Comparison of ENCODE assay signal across 9 cellular contexts in genomic region chr19:52370341-52370710, GRCh38. TPM values are rescaled to one million over a fixed set of nuclear protein-coding genes. Genes with fewer than 3 reads are reported as not detected.
DNase-seq lines count a peak whose midpoint lies in the region; ATAC-seq, FAIRE-seq and TF ChIP-seq lines count a peak whose summit lies in the region.
"Had no signal": no experiment of that assay in that cellular context is flagged by ENCODE, and none has a peak within 500 bp of the region (broad histone marks: within the 10 kb centered on the region; RNA-seq: fewer than 3 reads in every experiment).

No MANE protein-coding gene starts in this region.

- TF ChIP-seq EP300 in HepG2 (IDR thresholded peaks at IDR 0.05; ENCODE audit: low read depth in 2 of 2, low read length in 2 of 2) = no peak
- TF ChIP-seq EP300 in HepG2 (CRISPR knock-in tag; IDR thresholded peaks at IDR 0.05; ENCODE audit: borderline replicate concordance) = no peak

- no peak for TF ChIP-seq RAD21 in liver (IDR thresholded peaks at IDR 0.05)
- TF ChIP-seq RAD21 in HepG2 (CRISPR knock-in tag; IDR thresholded peaks at IDR 0.05) = no peak

- WGBS in liver = 42% methylated on average over 7 of the region's 7 CpGs
- 40% methylated on average over 7 of the region's 7 CpGs for WGBS in HepG2 (ENCODE audit: low lambda C conversion rate)
- 24 to 35% methylated on average over 7 of the region's 7 CpGs for WGBS in aorta, 2 donors

- in situ Hi-C loops in HepG2 (cut with HindIII; ENCODE audit: extremely low pct_ligation_motif_present, low pct_unique_long_range_greater_than_20kb) = no loop called here

- H3K4me1 ChIP-seq in liver (ENCODE audit: control insufficient read depth in 4 of 4, insufficient read depth in 4 of 4, low read length in 3 of 4) = no peaks in the 10 kb centered on the region
- no peaks in the 10 kb centered on the region for H3K4me1 ChIP-seq in HepG2 (ENCODE audit: insufficient read depth, low read length)
- no peaks in the 10 kb centered on the region for H3K4me1 ChIP-seq in mucosa of stomach (ENCODE audit: control insufficient read depth, insufficient read depth, low read length)
- no peaks in the 10 kb centered on the region for H3K4me1 ChIP-seq in aorta (ENCODE audit: control insufficient read depth in 1 of 2, insufficient read depth in 2 of 2, low read length in 2 of 2)

- H3K27ac ChIP-seq in liver (ENCODE audit: low read depth in 1 of 2, low read length in 2 of 2) (peak overlapping the region; percentile 71 to 89), HepG2 (ENCODE audit: extremely low read length, insufficient read depth, low read length) (no peak overlapping the region), cingulate gyrus (ENCODE audit: low read depth, low read length) (peak overlapping the region; percentile 75), aorta (ENCODE audit: low read depth in 1 of 2, low read length in 2 of 2) (peak overlapping the region; percentile 64 to 85)

- H3K27me3 ChIP-seq in liver (ENCODE audit: control insufficient read depth in 4 of 4, insufficient read depth in 4 of 4, low read length in 3 of 4) (no peaks in the 10 kb centered on the region), HepG2 (ENCODE audit: control insufficient read depth in 1 of 2, insufficient read depth in 2 of 2, low read length in 2 of 2) (no peaks in the 10 kb centered on the region), mucosa of stomach (ENCODE audit: control insufficient read depth, insufficient read depth, low read length) (no peaks in the 10 kb centered on the region), aorta (ENCODE audit: control insufficient read depth in 1 of 2, insufficient read depth in 2 of 2, low read length in 1 of 2) (no peaks in the 10 kb centered on the region)

- CTCF ChIA-PET in HepG2 (lab: Yijun Ruan, JAX; ENCODE audit: low intra/inter-chr PET ratio, low total read pairs) = no interaction called here

- ATAC-seq in HepG2 (no peak), aorta (ENCODE audit: low FRiP score) (no peak), GM18517 (IDR thresholded peaks at IDR 0.05; ENCODE audit: unreplicated experiment) (no peak)

- POLR2A ChIA-PET in HepG2 (lab: Yijun Ruan, JAX) = no interaction called here

- no peak overlapping the region for H3K9ac ChIP-seq in liver (ENCODE audit: low read depth in 1 of 2, low read length in 2 of 2)
- H3K9ac ChIP-seq in HepG2 (ENCODE audit: insufficient read depth, low read depth, low read length) = no peak overlapping the region
- H3K9ac ChIP-seq in mucosa of stomach (ENCODE audit: low read length) = peak overlapping the region; percentile 97

- H3K4me3 ChIP-seq in liver (ENCODE audit: low read depth in 1 of 3, low read length in 3 of 3) (peak overlapping the region; percentile 71 to 93 (median 86)), HepG2 (replicated peaks in 1 of 3; ENCODE audit: insufficient read depth in 1 of 3, low read depth in 2 of 3, low read length in 3 of 3) (no peak overlapping the region), mucosa of stomach (ENCODE audit: low read length) (peak overlapping the region; percentile 92), aorta (ENCODE audit: low read length in 2 of 2) (peak overlapping the region; percentile 56 to 70)

- TF ChIP-seq CTCF in liver (IDR thresholded peaks at IDR 0.05; ENCODE audit: low read depth, low read length, missing input control) (no peak), HepG2 (CRISPR knock-in tag; IDR thresholded peaks at IDR 0.05) (no peak)

- TF ChIP-seq POLR2A in HepG2 (IDR thresholded peaks at IDR 0.05; ENCODE audit: insufficient read depth in 1 of 2, low read depth in 2 of 2, low read length in 2 of 2) = no peak

- no peak overlapping the region for H3K4me2 ChIP-seq in HepG2 (ENCODE audit: low read depth, low read length)

- no peak for FAIRE-seq in HepG2 (lab: Jason Lieb, UNC)

- BruUV-seq in HepG2 (replicated peaks; lab: Mats Ljungman, UMichigan) = no TSS peak

- H3K36me3 ChIP-seq in liver (ENCODE audit: control insufficient read depth in 4 of 4, insufficient read depth in 3 of 4, low read depth in 1 of 4, low read length in 3 of 4) = peaks cover 0 to 5% (median 3%) of the 10 kb centered on the region in 4 donors
- no peaks in the 10 kb centered on the region for H3K36me3 ChIP-seq in HepG2 (replicated peaks in 1 of 2; ENCODE audit: control insufficient read depth in 1 of 2, insufficient read depth in 2 of 2, low read length in 2 of 2)
- no peaks in the 10 kb centered on the region for H3K36me3 ChIP-seq in mucosa of stomach (ENCODE audit: control insufficient read depth, insufficient read depth, low read length)
- H3K36me3 ChIP-seq in aorta (ENCODE audit: control insufficient read depth in 1 of 2, insufficient read depth in 2 of 2, low read length in 1 of 2) = peaks cover 5 to 9% of the 10 kb centered on the region in 2 donors

- H3K79me2 ChIP-seq in HepG2 (ENCODE audit: insufficient read depth, low read length) = no peaks in the 10 kb centered on the region

- no peak overlapping the region for H2AFZ ChIP-seq in HepG2 (ENCODE audit: low read length)

- intact Hi-C loops in HepG2 (cut with micrococcal nuclease; ENCODE audit: unreplicated experiment) (no loop called here), aorta (cut with DNase I) (no loop called here)

- H4K20me1 ChIP-seq in HepG2 (ENCODE audit: insufficient read depth, low read length) = no peaks in the 10 kb centered on the region

- DNase-seq in HepG2 (ENCODE audit: low spot score) (no peak), aorta (no peak), NOMO-1 (lab: John Stamatoyannopoulos, UW; ENCODE audit: unreplicated experiment in 2 of 2) (no peak)
- no peak for DNase-seq in stimulated activated CD8-positive, alpha-beta memory T cell treated with anti-CD3 and anti-CD28 coated beads, Interleukin-4, amount 100 ng/mL, for 48 hours

- H3K9me3 ChIP-seq in liver (ENCODE audit: control insufficient read depth in 4 of 4, low read length in 3 of 4) (peaks cover 14 to 58% (median 33%) of the 10 kb centered on the region in 4 donors), HepG2 (ENCODE audit: low read length) (peaks cover 72% of the 10 kb centered on the region), mucosa of stomach (ENCODE audit: control insufficient read depth, low read length) (peaks cover 3% of the 10 kb centered on the region), aorta (ENCODE audit: control insufficient read depth, low read length) (peaks cover 6% of the 10 kb centered on the region)

RNA-seq across cellular contexts. Expression of gene ZNF880, which starts 0.6 kb away (rescaled TPM):
- total RNA-seq in liver (1 to 10 TPM; 2.2 to 3.3 TPM), HepG2 (2016; rRNA removed; fragmentation: Illumina TruSeq; extraction: Trizol) (0.18 TPM in 1 of 2 replicates, not detected in the other), aorta (10 to 100 TPM; 23.3 to 29.7 TPM)
- polyA plus RNA-seq in liver (1 to 10 TPM; 2.1 to 2.6 TPM), HepG2 (2011; rRNA removed) (0.03 and 0.10 TPM in 2 replicates), aorta (10 to 100 TPM; 14.3 to 18.4 TPM)
- 0.44 TPM in 1 of 2 replicates, not detected in the other for total RNA-seq in HepG2 (2016; cell fraction: cytosol; rRNA removed; fragmentation: Illumina TruSeq; extraction: Trizol; ENCODE audit: low read depth)
- 0.10 TPM in 1 of 2 replicates, not detected in the other for total RNA-seq in HepG2 (2016; cell fraction: insoluble cytoplasmic fraction; rRNA removed; fragmentation: Illumina TruSeq; extraction: Trizol)
- total RNA-seq in HepG2 (2016; cell fraction: membrane; rRNA removed; fragmentation: Illumina TruSeq; extraction: Trizol) = 0.17 and 0.22 TPM in 2 replicates
- not detected in 2 replicates for total RNA-seq in HepG2 (2016; cell fraction: nucleus; rRNA removed; fragmentation: Illumina TruSeq; extraction: Trizol)
- polyA plus RNA-seq in HepG2 (2011; cell fraction: cytosol; rRNA removed) = 0.05 and 0.12 TPM in 2 replicates
- polyA plus RNA-seq in HepG2 (2011; cell fraction: nucleus; rRNA removed) = 0.17 TPM in 1 of 2 replicates, not detected in the other
- 0.24 TPM in 1 of 2 replicates, not detected in the other for polyA plus RNA-seq in HepG2 (2012)
- polyA plus RNA-seq in HepG2 (2016; cell fraction: cytosol; fragmentation: Illumina TruSeq; extraction: Trizol; ENCODE audit: low read depth) = not detected in 2 replicates
- polyA plus RNA-seq in HepG2 (2016; cell fraction: insoluble cytoplasmic fraction; fragmentation: Illumina TruSeq; extraction: Trizol; ENCODE audit: low read depth) = not detected in 2 replicates
- not detected in 2 replicates for polyA plus RNA-seq in HepG2 (2016; cell fraction: membrane; fragmentation: Illumina TruSeq; extraction: Trizol; ENCODE audit: low read depth)
- polyA plus RNA-seq in HepG2 (2016; cell fraction: nucleus; fragmentation: Illumina TruSeq; extraction: Trizol; ENCODE audit: insufficient read depth, low read depth) = not detected in 2 replicates
- polyA minus RNA-seq in HepG2 (2011; rRNA and poly(A)+ RNA removed; ENCODE audit: low replicate concordance) = 0.08 TPM in 1 of 2 replicates, not detected in the other
- polyA minus RNA-seq in HepG2 (2011; cell fraction: cytosol; rRNA and poly(A)+ RNA removed) = not detected in 2 replicates
- polyA minus RNA-seq in HepG2 (2011; cell fraction: nucleus; rRNA and poly(A)+ RNA removed) = 0.75 TPM in 1 of 2 replicates, not detected in the other

RNA-seq across cellular contexts. Expression of gene ZNF528, which starts 27.3 kb away (rescaled TPM):
- total RNA-seq in liver (1 to 10 TPM; 4.2 to 5.5 TPM), HepG2 (2016; rRNA removed; fragmentation: Illumina TruSeq; extraction: Trizol) (9.2 and 10.0 TPM in 2 replicates), aorta (10 to 100 TPM; 24.4 to 32.1 TPM)
- polyA plus RNA-seq in liver (1 to 10 TPM in 1 of 2 donors, under 1 TPM in 1; 0.82 to 1.8 TPM), HepG2 (2011; rRNA removed) (4.1 and 6.2 TPM in 2 replicates), aorta (10 to 100 TPM in 1 of 2 donors, 1 to 10 TPM in 1; 3.4 to 15.9 TPM)
- 2.0 and 2.2 TPM in 2 replicates for total RNA-seq in HepG2 (2016; cell fraction: cytosol; rRNA removed; fragmentation: Illumina TruSeq; extraction: Trizol; ENCODE audit: low read depth)
- 6.4 and 11.8 TPM in 2 replicates for total RNA-seq in HepG2 (2016; cell fraction: insoluble cytoplasmic fraction; rRNA removed; fragmentation: Illumina TruSeq; extraction: Trizol)
- total RNA-seq in HepG2 (2016; cell fraction: membrane; rRNA removed; fragmentation: Illumina TruSeq; extraction: Trizol) = 4.6 and 5.3 TPM in 2 replicates
- total RNA-seq in HepG2 (2016; cell fraction: nucleus; rRNA removed; fragmentation: Illumina TruSeq; extraction: Trizol) = 17.6 and 20.8 TPM in 2 replicates
- 1.0 and 2.3 TPM in 2 replicates for polyA plus RNA-seq in HepG2 (2011; cell fraction: cytosol; rRNA removed)
- polyA plus RNA-seq in HepG2 (2011; cell fraction: nucleus; rRNA removed) = 7.8 and 14.1 TPM in 2 replicates
- 2.9 and 6.4 TPM in 2 replicates for polyA plus RNA-seq in HepG2 (2012)
- polyA plus RNA-seq in HepG2 (2016; cell fraction: cytosol; fragmentation: Illumina TruSeq; extraction: Trizol; ENCODE audit: low read depth) = 1.7 and 2.6 TPM in 2 replicates
- 5.2 and 8.8 TPM in 2 replicates for polyA plus RNA-seq in HepG2 (2016; cell fraction: insoluble cytoplasmic fraction; fragmentation: Illumina TruSeq; extraction: Trizol; ENCODE audit: low read depth)
- 3.5 and 3.7 TPM in 2 replicates for polyA plus RNA-seq in HepG2 (2016; cell fraction: membrane; fragmentation: Illumina TruSeq; extraction: Trizol; ENCODE audit: low read depth)
- polyA plus RNA-seq in HepG2 (2016; cell fraction: nucleus; fragmentation: Illumina TruSeq; extraction: Trizol; ENCODE audit: insufficient read depth, low read depth) = 15.2 and 19.4 TPM in 2 replicates
- 3.3 TPM in 1 of 2 replicates, not detected in the other for polyA minus RNA-seq in HepG2 (2011; rRNA and poly(A)+ RNA removed; ENCODE audit: low replicate concordance)
- polyA minus RNA-seq in HepG2 (2011; cell fraction: cytosol; rRNA and poly(A)+ RNA removed) = 0.88 and 2.7 TPM in 2 replicates
- polyA minus RNA-seq in HepG2 (2011; cell fraction: nucleus; rRNA and poly(A)+ RNA removed) = 15.1 and 23.5 TPM in 2 replicates

RNA-seq across cellular contexts. Expression of gene ZNF610, which starts 34.3 kb away (rescaled TPM):
- total RNA-seq in liver (under 1 TPM; 0.08 to 0.89 TPM), HepG2 (2016; rRNA removed; fragmentation: Illumina TruSeq; extraction: Trizol) (0.60 and 0.69 TPM in 2 replicates), aorta (1 to 10 TPM; 2.2 to 3.2 TPM)
- polyA plus RNA-seq in liver (under 1 TPM; 0.21 to 0.25 TPM), HepG2 (2011; rRNA removed) (0.32 and 0.47 TPM in 2 replicates), aorta (1 to 10 TPM in 1 of 2 donors, under 1 TPM in 1; 0.50 to 1.6 TPM)
- total RNA-seq in HepG2 (2016; cell fraction: cytosol; rRNA removed; fragmentation: Illumina TruSeq; extraction: Trizol; ENCODE audit: low read depth) = not detected in 2 replicates
- 0.28 and 0.70 TPM in 2 replicates for total RNA-seq in HepG2 (2016; cell fraction: insoluble cytoplasmic fraction; rRNA removed; fragmentation: Illumina TruSeq; extraction: Trizol)
- total RNA-seq in HepG2 (2016; cell fraction: membrane; rRNA removed; fragmentation: Illumina TruSeq; extraction: Trizol) = 0.28 and 0.72 TPM in 2 replicates
- 0.47 and 0.84 TPM in 2 replicates for total RNA-seq in HepG2 (2016; cell fraction: nucleus; rRNA removed; fragmentation: Illumina TruSeq; extraction: Trizol)
- polyA plus RNA-seq in HepG2 (2011; cell fraction: cytosol; rRNA removed) = 0.28 and 0.31 TPM in 2 replicates
- 0.58 and 0.64 TPM in 2 replicates for polyA plus RNA-seq in HepG2 (2011; cell fraction: nucleus; rRNA removed)
- 0.36 and 0.78 TPM in 2 replicates for polyA plus RNA-seq in HepG2 (2012)
- polyA plus RNA-seq in HepG2 (2016; cell fraction: cytosol; fragmentation: Illumina TruSeq; extraction: Trizol; ENCODE audit: low read depth) = 0.03 TPM in 1 of 2 replicates, not detected in the other
- 0.38 and 0.53 TPM in 2 replicates for polyA plus RNA-seq in HepG2 (2016; cell fraction: insoluble cytoplasmic fraction; fragmentation: Illumina TruSeq; extraction: Trizol; ENCODE audit: low read depth)
- polyA plus RNA-seq in HepG2 (2016; cell fraction: membrane; fragmentation: Illumina TruSeq; extraction: Trizol; ENCODE audit: low read depth) = 0.21 TPM in 1 of 2 replicates, not detected in the other
- polyA plus RNA-seq in HepG2 (2016; cell fraction: nucleus; fragmentation: Illumina TruSeq; extraction: Trizol; ENCODE audit: insufficient read depth, low read depth) = 0.29 and 0.41 TPM in 2 replicates
- 0.44 TPM in 1 of 2 replicates, not detected in the other for polyA minus RNA-seq in HepG2 (2011; rRNA and poly(A)+ RNA removed; ENCODE audit: low replicate concordance)
- polyA minus RNA-seq in HepG2 (2011; cell fraction: cytosol; rRNA and poly(A)+ RNA removed) = 0.49 TPM in 1 of 2 replicates, not detected in the other
- 1.4 and 1.5 TPM in 2 replicates for polyA minus RNA-seq in HepG2 (2011; cell fraction: nucleus; rRNA and poly(A)+ RNA removed)

RNA-seq across cellular contexts. Expression of gene ZNF534, which starts 58.6 kb away (rescaled TPM):
- not detected for total RNA-seq in liver
- polyA plus RNA-seq in liver = not detected
- total RNA-seq in HepG2 (2016; rRNA removed; fragmentation: Illumina TruSeq; extraction: Trizol) = 0.04 TPM in 1 of 2 replicates, not detected in the other
- total RNA-seq in HepG2 (2016; cell fraction: cytosol; rRNA removed; fragmentation: Illumina TruSeq; extraction: Trizol; ENCODE audit: low read depth) = not detected in 2 replicates
- 0.04 TPM in 1 of 2 replicates, not detected in the other for total RNA-seq in HepG2 (2016; cell fraction: insoluble cytoplasmic fraction; rRNA removed; fragmentation: Illumina TruSeq; extraction: Trizol)
- total RNA-seq in HepG2 (2016; cell fraction: membrane; rRNA removed; fragmentation: Illumina TruSeq; extraction: Trizol) = 0.09 TPM in 1 of 2 replicates, not detected in the other
- not detected in 2 replicates for total RNA-seq in HepG2 (2016; cell fraction: nucleus; rRNA removed; fragmentation: Illumina TruSeq; extraction: Trizol)
- 0.08 TPM in 1 of 2 replicates, not detected in the other for polyA plus RNA-seq in HepG2 (2011; rRNA removed)
- not detected in 2 replicates for polyA plus RNA-seq in HepG2 (2011; cell fraction: cytosol; rRNA removed)
- polyA plus RNA-seq in HepG2 (2011; cell fraction: nucleus; rRNA removed) = not detected in 2 replicates
- not detected in 2 replicates for polyA plus RNA-seq in HepG2 (2012)
- not detected in 2 replicates for polyA plus RNA-seq in HepG2 (2016; cell fraction: cytosol; fragmentation: Illumina TruSeq; extraction: Trizol; ENCODE audit: low read depth)
- not detected in 2 replicates for polyA plus RNA-seq in HepG2 (2016; cell fraction: insoluble cytoplasmic fraction; fragmentation: Illumina TruSeq; extraction: Trizol; ENCODE audit: low read depth)
- polyA plus RNA-seq in HepG2 (2016; cell fraction: membrane; fragmentation: Illumina TruSeq; extraction: Trizol; ENCODE audit: low read depth) = not detected in 2 replicates
- not detected in 2 replicates for polyA plus RNA-seq in HepG2 (2016; cell fraction: nucleus; fragmentation: Illumina TruSeq; extraction: Trizol; ENCODE audit: insufficient read depth, low read depth)
- not detected in 2 replicates for polyA minus RNA-seq in HepG2 (2011; rRNA and poly(A)+ RNA removed; ENCODE audit: low replicate concordance)
- not detected in 2 replicates for polyA minus RNA-seq in HepG2 (2011; cell fraction: cytosol; rRNA and poly(A)+ RNA removed)
- not detected in 2 replicates for polyA minus RNA-seq in HepG2 (2011; cell fraction: nucleus; rRNA and poly(A)+ RNA removed)
- 1 to 10 TPM in 1 of 2 donors, not detected in 1; 1.1 TPM for total RNA-seq in aorta
- under 1 TPM in 1 of 2 donors, not detected in 1; 0.77 TPM for polyA plus RNA-seq in aorta
- total RNA-seq: OCI-LY7 had no signal

Comparison
In these comparisons a context has a peak if more than half of its experiments do, and no peak if none do; other contexts are left out.
1. H3K4me3 ChIP-seq: peak in liver (3 of 3), mucosa of stomach (single experiment) and aorta (2 of 2); none in HepG2 (0 of 3).
2. RNA of gene ZNF880, which starts 0.6 kb away (total RNA-seq): 23.3 to 29.7 TPM in aorta; 2.2 to 3.3 TPM in liver and 0.10 to 0.44 TPM in HepG2; every median in the first group is over 4 times any median in the second.